ENCODE assay signal across 29 cellular contexts in the genomic region with DNA sequence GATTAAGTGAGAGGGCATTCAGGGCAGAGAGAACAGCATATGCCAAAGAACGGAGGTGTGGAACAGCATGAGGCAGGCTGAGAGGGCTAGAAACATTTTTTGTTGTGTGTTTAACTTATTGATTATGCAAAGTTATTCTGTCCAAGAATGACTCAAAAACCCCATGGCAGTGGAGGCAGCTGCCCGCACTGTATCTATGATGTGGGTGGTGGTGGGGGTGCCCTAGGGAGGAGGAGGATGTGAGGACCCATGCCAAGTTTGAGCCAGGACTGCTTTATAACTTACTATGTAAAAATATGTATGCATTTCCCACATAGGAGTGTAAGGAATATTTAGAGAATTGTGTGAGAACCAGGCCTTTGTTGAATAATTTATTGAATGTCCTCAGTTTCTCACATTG.
"Had no signal": no experiment of that assay in that cellular context is flagged by ENCODE, and none has a peak within 500 bp of the region (broad histone marks: within the 10 kb centered on the region; RNA-seq: fewer than 3 reads in every experiment).

No MANE protein-coding gene starts in this region.

- H3K79me2 ChIP-seq: hepatocyte had no signal

- H3K27me3 ChIP-seq: colonic mucosa, foreskin keratinocyte, hepatocyte had no signal

- H2AFZ ChIP-seq: hepatocyte had no signal

- H3K27ac Mint-ChIP-seq: dendritic cell treated with granulocyte-macrophage colony-stimulating factor and Interleukin-4, amounts not matched to agents 40 ng/mL and 50 ng/mL, for 4 days; effector memory CD8-positive, alpha-beta T cell; endodermal cell had no signal

- H3K4me3 ChIP-seq: colonic mucosa, coronary artery, dorsolateral prefrontal cortex, esophagus muscularis mucosa, esophagus squamous epithelium, gastrocnemius medialis, gastroesophageal sphincter, heart left ventricle, heart right ventricle, hepatocyte had no signal

- DNase-seq: colonic mucosa; cortex of kidney; dermis blood vessel endothelial cell; dorsolateral prefrontal cortex; effector CD4-positive, alpha-beta T cell; effector CD8-positive, alpha-beta T cell; effector memory CD4-positive, alpha-beta T cell; effector memory CD8-positive, alpha-beta T cell; endodermal cell; erythroblast; esophagus squamous epithelium; foreskin fibroblast; foreskin keratinocyte; foreskin melanocyte; gastrocnemius medialis; glutamatergic neuron; head of caudate nucleus; heart left ventricle; heart right ventricle had no signal

- H3K4me3 Mint-ChIP-seq: dendritic cell treated with granulocyte-macrophage colony-stimulating factor and Interleukin-4, amounts not matched to agents 40 ng/mL and 50 ng/mL, for 4 days; effector memory CD8-positive, alpha-beta T cell; endodermal cell had no signal

- FAIRE-seq: endometrium, endothelial cell of umbilical vein, frontal cortex had no signal

- H3K9me3 Mint-ChIP-seq: dendritic cell treated with granulocyte-macrophage colony-stimulating factor and Interleukin-4, amounts not matched to agents 40 ng/mL and 50 ng/mL, for 4 days; effector memory CD8-positive, alpha-beta T cell had no signal

- H3K9me3 ChIP-seq: colonic mucosa had no signal

- H3K36me3 ChIP-seq: colonic mucosa, esophagus muscularis mucosa, esophagus squamous epithelium, gastrocnemius medialis, gastroesophageal sphincter, heart left ventricle, heart right ventricle had no signal

- ATAC-seq: effector memory CD8-positive, alpha-beta T cell; esophagus mucosa; foreskin keratinocyte; gastrocnemius medialis; gastroesophageal sphincter; heart left ventricle; heart right ventricle had no signal

- H3K4me1 ChIP-seq: colonic mucosa, esophagus muscularis mucosa, esophagus squamous epithelium, foreskin keratinocyte, gastrocnemius medialis, gastroesophageal sphincter, heart left ventricle, heart right ventricle had no signal

- H3K27ac ChIP-seq: colonic mucosa, coronary artery, dorsolateral prefrontal cortex, epithelial cell of prostate, esophagus muscularis mucosa, esophagus squamous epithelium, foreskin keratinocyte, gastrocnemius medialis, gastroesophageal sphincter, heart left ventricle, heart right ventricle, hepatocyte had no signal

- H3K4me1 Mint-ChIP-seq: endodermal cell had no signal

- H3K4me2 ChIP-seq: hepatocyte had no signal
